In the genomic region with DNA sequence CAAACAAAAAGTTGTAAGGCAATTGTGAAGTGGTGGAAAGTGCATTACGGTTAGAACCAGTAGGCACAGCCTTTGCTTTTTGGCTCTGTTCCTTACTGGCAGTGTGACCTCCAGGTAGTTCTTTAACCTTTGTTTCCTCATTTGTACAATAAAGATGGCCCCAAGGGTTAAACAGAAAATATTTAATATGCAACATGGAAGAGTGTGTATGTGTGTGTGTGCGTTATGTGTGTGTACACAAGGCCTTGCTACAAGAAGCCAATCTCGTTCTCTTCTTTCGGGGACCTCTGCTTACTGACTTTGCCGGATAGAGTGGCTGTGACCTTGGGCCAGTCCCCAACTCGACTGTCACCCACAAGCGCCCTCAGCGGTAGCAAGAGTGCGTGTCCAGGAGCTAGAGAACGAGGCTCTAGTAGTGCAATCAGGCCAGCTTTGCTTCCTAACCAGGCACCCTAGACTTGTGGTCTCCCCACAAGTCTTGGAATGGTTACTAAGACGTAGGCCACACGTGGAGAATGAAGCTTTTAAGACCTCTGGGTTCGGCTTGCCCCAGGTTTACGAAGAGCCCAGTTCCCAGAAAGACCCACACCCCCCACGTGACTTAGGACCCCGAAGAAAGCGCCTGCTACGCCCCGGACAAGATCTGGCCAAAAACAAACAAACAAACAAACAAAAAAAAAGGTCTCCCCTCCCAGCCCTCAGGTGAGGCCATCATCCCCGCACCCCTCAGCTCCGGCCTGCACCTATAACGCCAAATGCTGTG, we compare ENCODE assay signal across 1 cellular context.
TF ChIP-seq lines count a peak whose summit lies in the region.

No MANE protein-coding gene starts in this region.

TF ChIP-seq in endothelial cell of umbilical vein, 7 proteins besides CTCF, POLR2A, EP300 and RAD21:
- TF ChIP-seq FOS (IDR thresholded peaks at IDR 0.05; ENCODE audit: borderline replicate concordance, insufficient read depth, low read length) = no peak
- TF ChIP-seq, protein P1, sequence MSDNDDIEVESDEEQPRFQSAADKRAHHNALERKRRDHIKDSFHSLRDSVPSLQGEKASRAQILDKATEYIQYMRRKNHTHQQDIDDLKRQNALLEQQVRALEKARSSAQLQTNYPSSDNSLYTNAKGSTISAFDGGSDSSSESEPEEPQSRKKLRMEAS (IDR thresholded peaks at IDR 0.05; ENCODE audit: insufficient read depth, insufficient read length) = peak; percentile 29
- no peak for TF ChIP-seq EZH2 (IDR thresholded peaks at IDR 0.05; ENCODE audit: borderline replicate concordance, low read depth, low read length, severe bottlenecking)
